In the genomic region with DNA sequence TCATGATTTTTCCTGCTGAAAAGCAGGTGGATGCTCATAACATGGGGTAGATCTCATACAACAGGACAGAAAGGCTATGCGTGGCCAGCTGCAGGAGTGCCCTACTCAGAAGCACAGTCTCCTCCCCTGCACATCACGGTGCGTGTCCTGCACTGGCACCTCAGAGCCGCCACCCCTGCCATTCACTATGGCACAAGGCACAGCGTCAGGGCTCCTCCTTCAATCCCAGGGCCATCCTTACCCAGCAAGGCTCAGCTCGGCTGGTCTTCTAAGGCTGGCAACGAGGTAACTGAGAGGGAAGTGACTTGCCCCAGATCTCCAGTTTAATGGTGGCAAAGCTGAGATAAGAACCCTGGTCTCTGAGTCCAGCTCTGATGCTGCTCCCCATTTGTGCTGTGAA, we compare ENCODE assay signal across 9 cellular contexts.
"Had no signal": no experiment of that assay in that cellular context is flagged by ENCODE, and none has a peak within 500 bp of the region (broad histone marks: within the 10 kb centered on the region; RNA-seq: fewer than 3 reads in every experiment).

No MANE protein-coding gene starts in this region.

- H3K4me1 ChIP-seq: ascending aorta had no signal

- H3K27ac ChIP-seq: ascending aorta, tibial nerve had no signal

- DNase-seq: activated B cell treated with CpG ODN at 0.5 μM for 24 hours; activated CD4-positive, alpha-beta T cell treated with anti-CD3 and anti-CD28 coated beads, Interleukin-2, amount 50 U/mL, for 48 hours; activated naive CD4-positive, alpha-beta T cell; right cardiac atrium; small intestine; SW 1271; T-helper 9 cell had no signal

- ATAC-seq: right cardiac atrium had no signal

- H3K27me3 ChIP-seq: ascending aorta, tibial nerve had no signal

- H3K4me3 ChIP-seq: ascending aorta, tibial nerve had no signal

- H3K36me3 ChIP-seq: ascending aorta, tibial nerve had no signal
